ENCODE assay signal across 33 cellular contexts in the genomic region with DNA sequence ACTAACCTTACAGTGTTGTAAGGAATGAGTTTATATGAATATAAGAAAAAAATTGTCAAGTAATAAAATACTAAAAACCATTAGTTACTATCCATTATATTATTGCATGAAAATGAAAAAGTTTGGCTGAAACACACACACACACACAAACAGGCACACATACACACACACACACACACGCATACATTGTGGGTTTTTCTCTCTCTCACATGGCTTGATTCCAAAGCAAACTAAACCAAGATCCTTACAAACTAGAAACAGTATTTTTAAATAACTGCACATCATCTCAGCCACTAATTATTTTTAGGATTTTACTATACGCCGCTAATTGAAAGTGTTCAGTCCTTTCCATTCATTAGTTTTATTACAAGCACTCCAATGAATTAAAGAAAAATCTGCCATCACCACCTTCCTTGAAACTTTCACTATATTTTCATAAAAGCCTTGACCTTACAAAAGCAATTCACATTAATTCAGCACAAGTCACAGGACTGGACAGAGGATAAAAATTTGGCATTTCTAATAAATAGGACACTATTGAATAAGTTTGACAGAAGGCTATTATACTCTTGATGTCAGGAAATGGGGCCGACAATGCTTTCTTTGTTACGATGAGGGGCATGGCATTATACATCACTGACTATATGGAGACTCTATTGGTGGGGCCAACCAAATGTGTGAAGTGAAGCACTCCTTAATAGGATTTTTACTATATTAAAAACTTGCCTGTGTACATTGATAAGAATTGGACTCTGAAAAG.
DNase-seq lines count a peak whose midpoint lies in the region; ATAC-seq and TF ChIP-seq lines count a peak whose summit lies in the region.
"Had no signal": no experiment of that assay in that cellular context is flagged by ENCODE, and none has a peak within 500 bp of the region (broad histone marks: within the 10 kb centered on the region; RNA-seq: fewer than 3 reads in every experiment).

No MANE protein-coding gene starts in this region.

- no peaks in the 10 kb centered on the region for H3K9me3 ChIP-seq in endodermal cell (ENCODE audit: control insufficient read depth, low read length)
- H3K9me3 ChIP-seq: gastrocnemius medialis, Peyer's patch, prostate gland had no signal

- no peaks in the 10 kb centered on the region for H3K36me3 ChIP-seq in endodermal cell (ENCODE audit: control insufficient read depth, insufficient read depth, low read length)
- H3K36me3 ChIP-seq: gastrocnemius medialis, Peyer's patch, prostate gland had no signal

- peaks cover 7% of the 10 kb centered on the region for H3K4me1 ChIP-seq in endodermal cell (ENCODE audit: control insufficient read depth, insufficient read depth, low read length)
- H3K4me1 ChIP-seq: gastrocnemius medialis, Peyer's patch, prostate gland had no signal

- no peak overlapping the region for H3K4me3 ChIP-seq in endodermal cell (ENCODE audit: low read length)
- no peak overlapping the region for H3K4me3 ChIP-seq in skeletal muscle cell (ENCODE audit: low read depth, low read length)
- H3K4me3 ChIP-seq: gastrocnemius medialis, hepatocyte, Peyer's patch, prostate gland had no signal

- DNase-seq in NCI-H1048 (lab: John Stamatoyannopoulos, UW), result peak; percentile 52
- DNase-seq in endodermal cell, result no peak
- DNase-seq in iris pigment epithelial cell (ENCODE audit: low read depth), result peak; percentile 49
- DNase-seq in skeletal muscle cell (ENCODE audit: low read depth), result peak; percentile 38
- DNase-seq in HK-2 (ENCODE audit: unreplicated experiment), result no peak
- no peak for DNase-seq in activated gamma-delta T cell treated with Interleukin-2 at 50 U/mL for 16 hours
- DNase-seq in NCI-H82 treated with DMSO at 0.1 percent for 48 hours (lab: John Stamatoyannopoulos, UW; ENCODE audit: unreplicated experiment), result no peak
- DNase-seq: activated CD4-positive, alpha-beta T cell treated with anti-CD3 and anti-CD28 coated beads for 36 hours; activated CD8-positive, alpha-beta T cell treated with anti-CD3 and anti-CD28 coated beads, Interleukin-2, amount 10 ng/mL, durations not matched to agents 7 days and 5 days; cortex of kidney; DMS153; gastrocnemius medialis; Kasumi-1; mesenchymal stem cell; MV-4-11; NCI-H146; NCI-H2107; NCI-H446 treated with DMSO at 0.1 percent for 48 hours; NCI-H774; Peyer's patch; SIG-M5; stimulated activated CD4-positive, alpha-beta T cell treated with anti-CD3 and anti-CD28 coated beads, Interleukin-15, amount 100 ng/mL, for 24 hours; T1000; trophoblast cell had no signal

- no peak overlapping the region for H3K9ac ChIP-seq in endodermal cell (ENCODE audit: extremely low read depth, low read length, poor library complexity, severe bottlenecking)

- peaks cover 21% of the 10 kb centered on the region for H3K4me1 Mint-ChIP-seq in endodermal cell
- H3K4me1 Mint-ChIP-seq: activated CD4-positive, alpha-beta T cell treated with anti-CD3 and anti-CD28 coated beads for 36 hours; stimulated activated effector memory CD8-positive, alpha-beta T cell treated with anti-CD3 and anti-CD28 coated beads, Interleukin-12 subunit alpha, Interleukin-12 subunit beta, amount 100 ng/mL, for 72 hours had no signal

- H3K27me3 ChIP-seq in endodermal cell (ENCODE audit: control insufficient read depth, insufficient read depth, low read length, poor library complexity, severe bottlenecking), result no peaks in the 10 kb centered on the region
- H3K27me3 ChIP-seq: gastrocnemius medialis, hepatocyte, Peyer's patch had no signal

- H3K27ac Mint-ChIP-seq in endodermal cell, result no peak overlapping the region
- H3K27ac Mint-ChIP-seq: activated CD4-positive, alpha-beta T cell treated with anti-CD3 and anti-CD28 coated beads for 36 hours; activated CD8-positive, alpha-beta T cell treated with anti-CD3 and anti-CD28 coated beads, Interleukin-2, amount 10 ng/mL, durations not matched to agents 7 days and 5 days; activated naive CD4-positive, alpha-beta T cell treated with anti-CD3 and anti-CD28 coated beads, Interleukin-2, amount 50 U/mL, for 72 hours; activated T-helper 2 cell treated with anti-CD3 and anti-CD28 coated beads, Interferon-gamma antibody, Interleukin-2, Interleukin-4, amounts not matched to agents 10 μg/mL and 5 μg/mL and 100 μg/mL, durations not matched to agents 14 hours and 24 hours and 36 hours; stimulated activated effector memory CD8-positive, alpha-beta T cell treated with anti-CD3 and anti-CD28 coated beads, Interleukin-12 subunit alpha, Interleukin-12 subunit beta, amount 100 ng/mL, for 72 hours had no signal

- no peak for ATAC-seq in SK-N-SH treated with all-trans-retinoic acid at 6 μM for 48 hours
- ATAC-seq: activated CD4-positive, alpha-beta T cell treated with anti-CD3 and anti-CD28 coated beads for 36 hours; activated CD8-positive, alpha-beta T cell treated with anti-CD3 and anti-CD28 coated beads, Interleukin-2, amount 10 ng/mL, durations not matched to agents 7 days and 5 days; activated naive CD4-positive, alpha-beta T cell treated with anti-CD3 and anti-CD28 coated beads, Interleukin-2, amount 50 U/mL, for 72 hours; esophagus mucosa; gastrocnemius medialis; left lobe of liver; stimulated activated effector memory CD8-positive, alpha-beta T cell treated with anti-CD3 and anti-CD28 coated beads, Interleukin-12 subunit alpha, Interleukin-12 subunit beta, amount 100 ng/mL, for 72 hours had no signal

- no peak overlapping the region for H3K4me3 Mint-ChIP-seq in endodermal cell
- H3K4me3 Mint-ChIP-seq: activated CD4-positive, alpha-beta T cell treated with anti-CD3 and anti-CD28 coated beads for 36 hours; activated CD8-positive, alpha-beta T cell treated with anti-CD3 and anti-CD28 coated beads, Interleukin-2, amount 10 ng/mL, durations not matched to agents 7 days and 5 days; stimulated activated effector memory CD8-positive, alpha-beta T cell treated with anti-CD3 and anti-CD28 coated beads, Interleukin-12 subunit alpha, Interleukin-12 subunit beta, amount 100 ng/mL, for 72 hours had no signal

- TF ChIP-seq CTCF in endodermal cell (conservative IDR thresholded peaks at IDR 0.05), result no peak

- 87 to 94% methylated on average over 5 of the region's 5 CpGs for WGBS in endodermal cell (ENCODE audit: insufficient coverage in 1 of 2, insufficient read length in 1 of 2), 2 experiments

- no peaks in the 10 kb centered on the region for H3K36me3 Mint-ChIP-seq in endodermal cell (ENCODE audit: low read depth)
- H3K36me3 Mint-ChIP-seq: activated naive CD4-positive, alpha-beta T cell treated with anti-CD3 and anti-CD28 coated beads, Interleukin-2, amount 50 U/mL, for 72 hours; stimulated activated effector memory CD8-positive, alpha-beta T cell treated with anti-CD3 and anti-CD28 coated beads, Interleukin-12 subunit alpha, Interleukin-12 subunit beta, amount 100 ng/mL, for 72 hours had no signal

- H3K27ac ChIP-seq in endodermal cell (ENCODE audit: low read depth, low read length), result peak overlapping the region; percentile 69
- H3K27ac ChIP-seq: gastrocnemius medialis, hepatocyte, Peyer's patch, prostate gland, VCaP had no signal

- H3K27me3 Mint-ChIP-seq in endodermal cell (ENCODE audit: insufficient read depth), result no peaks in the 10 kb centered on the region
- H3K27me3 Mint-ChIP-seq: activated CD4-positive, alpha-beta T cell treated with anti-CD3 and anti-CD28 coated beads for 36 hours had no signal

- no peaks in the 10 kb centered on the region for H3K9me3 Mint-ChIP-seq in endodermal cell
- H3K9me3 Mint-ChIP-seq: activated T-helper 2 cell treated with anti-CD3 and anti-CD28 coated beads, Interferon-gamma antibody, Interleukin-2, Interleukin-4, amounts not matched to agents 10 μg/mL and 5 μg/mL and 100 μg/mL, durations not matched to agents 14 hours and 24 hours and 36 hours had no signal

TF ChIP-seq in SK-N-SH treated with all-trans-retinoic acid at 6 μM for 48 hours, 23 proteins besides CTCF, POLR2A, EP300 and RAD21 (continues in another document):
- TF ChIP-seq ESRRG (CRISPR knock-in tag; IDR thresholded peaks at IDR 0.05) (no peak), ARNTL (CRISPR knock-in tag; IDR thresholded peaks at IDR 0.05; ENCODE audit: borderline replicate concordance, low read depth) (no peak), GLIS3 (CRISPR knock-in tag; IDR thresholded peaks at IDR 0.05) (no peak), PPARA (CRISPR knock-in tag; IDR thresholded peaks at IDR 0.05; ENCODE audit: borderline replicate concordance) (no peak), ZFP30 (CRISPR knock-in tag; IDR thresholded peaks at IDR 0.05) (no peak), TOX (CRISPR knock-in tag; IDR thresholded peaks at IDR 0.05; ENCODE audit: borderline replicate concordance) (no peak), ISL1 (CRISPR knock-in tag; IDR thresholded peaks at IDR 0.05) (no peak), BACH2 (CRISPR knock-in tag; IDR thresholded peaks at IDR 0.05; ENCODE audit: borderline replicate concordance) (no peak), ZNF8 (CRISPR knock-in tag; IDR thresholded peaks at IDR 0.05) (no peak)
- TF ChIP-seq, protein P1, sequence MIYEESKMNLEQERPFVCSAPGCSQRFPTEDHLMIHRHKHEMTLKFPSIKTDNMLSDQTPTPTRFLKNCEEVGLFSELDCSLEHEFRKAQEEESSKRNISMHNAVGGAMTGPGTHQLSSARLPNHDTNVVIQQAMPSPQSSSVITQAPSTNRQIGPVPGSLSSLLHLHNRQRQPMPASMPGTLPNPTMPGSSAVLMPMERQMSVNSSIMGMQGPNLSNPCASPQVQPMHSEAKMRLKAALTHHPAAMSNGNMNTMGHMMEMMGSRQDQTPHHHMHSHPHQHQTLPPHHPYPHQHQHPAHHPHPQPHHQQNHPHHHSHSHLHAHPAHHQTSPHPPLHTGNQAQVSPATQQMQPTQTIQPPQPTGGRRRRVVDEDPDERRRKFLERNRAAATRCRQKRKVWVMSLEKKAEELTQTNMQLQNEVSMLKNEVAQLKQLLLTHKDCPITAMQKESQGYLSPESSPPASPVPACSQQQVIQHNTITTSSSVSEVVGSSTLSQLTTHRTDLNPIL (CRISPR knock-in tag; IDR thresholded peaks at IDR 0.05; ENCODE audit: low read depth), result no peak
- TF ChIP-seq, protein P2, sequence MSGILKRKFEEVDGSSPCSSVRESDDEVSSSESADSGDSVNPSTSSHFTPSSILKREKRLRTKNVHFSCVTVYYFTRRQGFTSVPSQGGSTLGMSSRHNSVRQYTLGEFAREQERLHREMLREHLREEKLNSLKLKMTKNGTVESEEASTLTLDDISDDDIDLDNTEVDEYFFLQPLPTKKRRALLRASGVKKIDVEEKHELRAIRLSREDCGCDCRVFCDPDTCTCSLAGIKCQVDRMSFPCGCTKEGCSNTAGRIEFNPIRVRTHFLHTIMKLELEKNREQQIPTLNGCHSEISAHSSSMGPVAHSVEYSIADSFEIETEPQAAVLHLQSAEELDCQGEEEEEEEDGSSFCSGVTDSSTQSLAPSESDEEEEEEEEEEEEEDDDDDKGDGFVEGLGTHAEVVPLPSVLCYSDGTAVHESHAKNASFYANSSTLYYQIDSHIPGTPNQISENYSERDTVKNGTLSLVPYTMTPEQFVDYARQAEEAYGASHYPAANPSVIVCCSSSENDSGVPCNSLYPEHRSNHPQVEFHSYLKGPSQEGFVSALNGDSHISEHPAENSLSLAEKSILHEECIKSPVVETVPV (CRISPR knock-in tag; IDR thresholded peaks at IDR 0.05), result no peak

Comparison
In these comparisons a context has a peak if more than half of its experiments do, and no peak if none do; other contexts are left out.
1. DNase-seq: peak in NCI-H1048 (single experiment), iris pigment epithelial cell (single experiment) and skeletal muscle cell (single experiment); none in endodermal cell (single experiment), HK-2 (single experiment), activated gamma-delta T cell treated with Interleukin-2 at 50 U/mL for 16 hours (single experiment) and NCI-H82 treated with DMSO at 0.1 percent for 48 hours (single experiment).